8 cellular contexts compared by ENCODE assay signal in genomic region chr6:136037885-136038460, GRCh38.
DNase-seq lines count a peak whose midpoint lies in the region; ATAC-seq and TF ChIP-seq lines count a peak whose summit lies in the region.

No MANE protein-coding gene starts in this region.

- H3K4me1 ChIP-seq in OCI-LY3 (ENCODE audit: low read length) (peaks cover 19% of the 10 kb centered on the region), neuronal stem cell (ENCODE audit: control insufficient read depth in 2 of 2, insufficient read depth in 1 of 2, low read depth in 1 of 2, low read length in 2 of 2) (peaks cover 12% of the 10 kb centered on the region in 2 donors)

- H3K36me3 ChIP-seq in OCI-LY3 (replicated peaks; ENCODE audit: low read depth, low read length) (no peaks in the 10 kb centered on the region), neuronal stem cell (replicated peaks in 1 of 2; ENCODE audit: control insufficient read depth in 2 of 2, insufficient read depth in 2 of 2, low read length in 2 of 2) (no peaks in the 10 kb centered on the region)

- no CpG with 5 or more reads among the region's 12 CpGs for WGBS in neuronal stem cell (ENCODE audit: extremely low coverage in 2 of 2, insufficient read length in 2 of 2, insufficient replicate concordance in 1 of 2), 2 donors

- no peak for ATAC-seq in HG02852 (IDR thresholded peaks at IDR 0.05; ENCODE audit: unreplicated experiment)
- no peak for ATAC-seq in GM19455 (IDR thresholded peaks at IDR 0.05; ENCODE audit: unreplicated experiment)

- no peak overlapping the region for H3K14ac ChIP-seq in neuronal stem cell (ENCODE audit: low read length)

- H3K4ac ChIP-seq in neuronal stem cell (ENCODE audit: low read length): no peak overlapping the region

- DNase-seq in AG08395 (ENCODE audit: low spot score) (peak; percentile 45), fibroblast of pulmonary artery (ENCODE audit: low read depth) (peak; percentile 65), neuronal stem cell (ENCODE audit: low spot score) (no peak), ecto neural progenitor cell (ENCODE audit: low spot score) (no peak), NCI-H748 (lab: John Stamatoyannopoulos, UW; ENCODE audit: unreplicated experiment) (no peak)

- H4K8ac ChIP-seq in neuronal stem cell (ENCODE audit: low read depth, low read length): peak overlapping the region; percentile 93

- H3K4me2 ChIP-seq in OCI-LY3 (ENCODE audit: low read length) (peak overlapping the region; percentile 61), neuronal stem cell (ENCODE audit: insufficient read depth, low read length, poor library complexity, severe bottlenecking) (no peak overlapping the region)

- H2AFZ ChIP-seq in OCI-LY3 (ENCODE audit: low read depth, low read length) (peak overlapping the region; percentile 41; the same call in 1 of the 2 replicates), neuronal stem cell (ENCODE audit: low read length) (peak overlapping the region; percentile 52)

- no peaks in the 10 kb centered on the region for H3K79me2 ChIP-seq in OCI-LY3 (ENCODE audit: low read length)

- no peak overlapping the region for H2BK5ac ChIP-seq in neuronal stem cell (ENCODE audit: low read length)

- H2AK5ac ChIP-seq in neuronal stem cell (ENCODE audit: low read depth, low read length): peak overlapping the region; percentile 64

- H2BK120ac ChIP-seq in neuronal stem cell (ENCODE audit: low read depth, low read length): no peak overlapping the region

- H2BK12ac ChIP-seq in neuronal stem cell (ENCODE audit: low read length): no peak overlapping the region

- H3K9me3 ChIP-seq in OCI-LY3 (ENCODE audit: insufficient read depth, low read length) (no peaks in the 10 kb centered on the region), neuronal stem cell (replicated peaks in 1 of 2; ENCODE audit: control insufficient read depth in 2 of 2, insufficient read depth in 1 of 2, low read depth in 1 of 2, low read length in 2 of 2) (peaks cover 0 to 2% of the 10 kb centered on the region in 2 donors)

- no peak for TF ChIP-seq CTCF in OCI-LY3 (IDR thresholded peaks at IDR 0.05; ENCODE audit: low read depth, low read length)
- TF ChIP-seq CTCF in fibroblast of pulmonary artery (IDR thresholded peaks at IDR 0.05; ENCODE audit: low read length, missing control alignments): peak; percentile 25

- no peaks in the 10 kb centered on the region for H4K20me1 ChIP-seq in OCI-LY3 (ENCODE audit: insufficient read depth, low read length)

- H3K4me3 ChIP-seq in OCI-LY3 (ENCODE audit: low read length) (peak overlapping the region; percentile 54; the same call in 1 of the 2 replicates), fibroblast of pulmonary artery (replicated peaks; ENCODE audit: low read depth, low read length) (peak overlapping the region; percentile 59), neuronal stem cell (ENCODE audit: low read length in 2 of 2) (no peak overlapping the region)

- no peak overlapping the region for H2BK15ac ChIP-seq in neuronal stem cell (ENCODE audit: low read length)

- H3K9ac ChIP-seq in OCI-LY3 (ENCODE audit: low read length) (no peak overlapping the region), neuronal stem cell (ENCODE audit: low read depth, low read length, poor library complexity) (peak overlapping the region; percentile 12)

- no peaks in the 10 kb centered on the region for H3K79me1 ChIP-seq in neuronal stem cell (ENCODE audit: low read depth, low read length)

- H3K27me3 ChIP-seq in OCI-LY3 (ENCODE audit: low read depth, low read length): no peaks in the 10 kb centered on the region
- no peaks in the 10 kb centered on the region for H3K27me3 ChIP-seq in neuronal stem cell (ENCODE audit: control insufficient read depth in 3 of 3, insufficient read depth in 3 of 3, low read depth in 1 of 3, low read length in 3 of 3)

- H3K27ac ChIP-seq in OCI-LY3 (ENCODE audit: low read length) (no peak overlapping the region), neuronal stem cell (replicated peaks; ENCODE audit: low read length) (no peak overlapping the region)

- no peak overlapping the region for H4K91ac ChIP-seq in neuronal stem cell (ENCODE audit: low read depth, low read length, poor library complexity)

- peak overlapping the region; percentile 84 for H3K18ac ChIP-seq in neuronal stem cell (ENCODE audit: low read length)

- no peak overlapping the region for H3K23ac ChIP-seq in neuronal stem cell (ENCODE audit: low read depth, low read length, poor library complexity)

Comparison
In these comparisons a context has a peak if more than half of its experiments do, and no peak if none do; other contexts are left out.
1. DNase-seq: peak in AG08395 (single experiment) and fibroblast of pulmonary artery (single experiment); none in neuronal stem cell (single experiment), ecto neural progenitor cell (single experiment) and NCI-H748 (single experiment).
2. H3K4me3 ChIP-seq: peak in OCI-LY3 (single experiment) and fibroblast of pulmonary artery (single experiment); none in neuronal stem cell (0 of 2).